In the genomic region with DNA sequence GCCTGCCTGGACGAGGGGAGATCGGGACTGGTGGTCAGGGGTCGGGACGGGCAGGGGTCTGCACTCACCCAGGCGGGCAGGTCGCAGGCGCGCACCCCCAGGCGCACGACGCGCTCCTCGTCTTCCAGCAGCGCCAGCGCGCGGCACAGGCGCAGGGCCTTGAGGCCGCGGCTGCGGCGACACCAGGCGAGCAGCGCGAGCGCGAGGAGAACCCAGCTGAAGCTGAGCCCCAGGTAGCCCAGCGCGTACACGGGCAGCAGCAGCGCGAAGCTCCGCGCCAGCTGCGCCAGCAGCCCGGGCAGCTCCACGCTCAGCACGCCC, we compare ENCODE assay signal across 8 cellular contexts. TPM values are rescaled to one million over a fixed set of nuclear protein-coding genes. Genes with fewer than 3 reads are reported as not detected.
DNase-seq lines count a peak whose midpoint lies in the region; ATAC-seq lines count a peak whose summit lies in the region.

No MANE protein-coding gene starts in this region.

- H3K27me3 ChIP-seq in HUES64 (ENCODE audit: insufficient read depth, low read length): peaks cover 4% of the 10 kb centered on the region; the same call in 1 of the 2 replicates
- H3K27me3 ChIP-seq in layer of hippocampus (ENCODE audit: control insufficient read depth, insufficient read depth, low read length): no peaks in the 10 kb centered on the region

- H3K36me3 ChIP-seq in HUES64 (ENCODE audit: insufficient read depth, low read length): no peaks in the 10 kb centered on the region

- under 1% methylated on average over 38 of the region's 38 CpGs for WGBS in HUES64

- H3K9ac ChIP-seq in HUES64 (ENCODE audit: low read depth, low read length): peak overlapping the region; percentile 74

- H3K4me1 ChIP-seq in HUES64 (ENCODE audit: insufficient read depth, low read length): peaks cover 25% of the 10 kb centered on the region

- ATAC-seq in GM21576 (IDR thresholded peaks at IDR 0.05; ENCODE audit: unreplicated experiment): peak; percentile 40

- peak; percentile 35 for DNase-seq in NCI-H1694 (lab: John Stamatoyannopoulos, UW)
- no peak for DNase-seq in NCI-H1694 treated with DMSO at 0.1 percent for 48 hours (lab: John Stamatoyannopoulos, UW)
- peak; percentile 53 for DNase-seq in T follicular helper cell (ENCODE audit: low read depth)
- DNase-seq in cerebellar cortex (ENCODE audit: low spot score): peak; percentile 58
- peak; percentile 46 to 56 for DNase-seq in stimulated activated CD4-positive, alpha-beta T cell treated with anti-CD3 and anti-CD28 coated beads, Interleukin-1b, Interleukin-23, amount 100 ng/mL, for 4 hours (ENCODE audit: low read depth in 2 of 2)

- no peaks in the 10 kb centered on the region for H3K9me3 ChIP-seq in HUES64 (ENCODE audit: insufficient read depth, low read depth, low read length)

- peak overlapping the region; percentile 95 for H3K4me3 ChIP-seq in HUES64 (ENCODE audit: low read length)

- H3K27ac ChIP-seq in HUES64 (ENCODE audit: low read depth, low read length): peak overlapping the region; percentile 96; the same call in 1 of the 2 replicates
- H3K27ac ChIP-seq in layer of hippocampus (ENCODE audit: low read depth, low read length): peak overlapping the region; percentile 97

RNA-seq across cellular contexts. Expression of a gene that starts 0.3 kb away (rescaled TPM):
- polyA plus RNA-seq in HUES64 (2013, experiment 1 of 2): 14.6 TPM
- 18.1 TPM for polyA plus RNA-seq in HUES64 (2013, experiment 2 of 2)

RNA-seq across cellular contexts. Expression of a gene that starts 27.4 kb away (rescaled TPM):
- polyA plus RNA-seq in HUES64 (2013, experiment 1 of 2): 8.9 TPM
- 11.1 TPM for polyA plus RNA-seq in HUES64 (2013, experiment 2 of 2)
